8 cellular contexts compared by ENCODE assay signal in genomic region chr6:43769526-43770416, GRCh38. TPM values are rescaled to one million over a fixed set of nuclear protein-coding genes. Genes with fewer than 3 reads are reported as not detected.
DNase-seq lines count a peak whose midpoint lies in the region; ATAC-seq and TF ChIP-seq lines count a peak whose summit lies in the region.

TSS of gene VEGFA (plus strand) at chr6:43770211.

- TF ChIP-seq CTCF in GM12801 (IDR thresholded peaks at IDR 0.05; ENCODE audit: extremely low read depth, insufficient read length) (peak; percentile 44), type B pancreatic cell (conservative IDR thresholded peaks at IDR 0.05) (peak; percentile 100)

- intact Hi-C loops in Right ventricle myocardium superior (cut with DNase I): loop anchor here (2.0 to 10.0 kb wide), 4 partner anchors 42 to 305 kb away; no protein-coding TSS in a partner anchor

- H3K27me3 Mint-ChIP-seq in type B pancreatic cell: peaks cover 4% of the 10 kb centered on the region

- no peaks in the 10 kb centered on the region for H3K9me3 Mint-ChIP-seq in type B pancreatic cell

- peaks cover 45% of the 10 kb centered on the region for H3K4me1 Mint-ChIP-seq in type B pancreatic cell (ENCODE audit: unreplicated experiment)

- peak within 1 kb of the TSS; percentile 99 for H3K4me3 Mint-ChIP-seq in type B pancreatic cell

- peaks cover 3% of the 10 kb centered on the region for H3K36me3 Mint-ChIP-seq in type B pancreatic cell

- peak within 1 kb of the TSS; percentile 94 for H3K27ac Mint-ChIP-seq in type B pancreatic cell

- ATAC-seq in HG02610 (IDR thresholded peaks at IDR 0.05; ENCODE audit: unreplicated experiment) (peak; percentile 47), Right ventricle myocardium superior (ENCODE audit: poor library complexity) (peak; percentile 77)

- DNase-seq in NCI-H1105 (lab: John Stamatoyannopoulos, UW) (peak; percentile 87), SW 1271 (lab: John Stamatoyannopoulos, UW) (peak; percentile 50 to 84), Right ventricle myocardium superior (peak; percentile 95), pons (ENCODE audit: low spot score) (peak; percentile 90), type B pancreatic cell (ENCODE audit: extremely low spot score, unreplicated experiment) (peak; percentile 94)
- peak; percentile 79 for DNase-seq in activated naive CD8-positive, alpha-beta T cell treated with anti-CD3 and anti-CD28 coated beads, Interleukin-2, amount 50 U/mL, for 16 hours (ENCODE audit: low read depth, low spot score)

RNA-seq across cellular contexts. Expression of gene VEGFA, which starts in this region (rescaled TPM):
- total RNA-seq in Right ventricle myocardium superior: 230 TPM
- total RNA-seq in type B pancreatic cell (ENCODE audit: low replicate concordance): 102 and 136 TPM in 2 replicates

Comparison
In these comparisons a context has a peak if more than half of its experiments do, and no peak if none do; other contexts are left out.
1. Peak in every context shown above with its lines: DNase-seq and ATAC-seq.